18 cellular contexts compared by ENCODE assay signal in the genomic region with DNA sequence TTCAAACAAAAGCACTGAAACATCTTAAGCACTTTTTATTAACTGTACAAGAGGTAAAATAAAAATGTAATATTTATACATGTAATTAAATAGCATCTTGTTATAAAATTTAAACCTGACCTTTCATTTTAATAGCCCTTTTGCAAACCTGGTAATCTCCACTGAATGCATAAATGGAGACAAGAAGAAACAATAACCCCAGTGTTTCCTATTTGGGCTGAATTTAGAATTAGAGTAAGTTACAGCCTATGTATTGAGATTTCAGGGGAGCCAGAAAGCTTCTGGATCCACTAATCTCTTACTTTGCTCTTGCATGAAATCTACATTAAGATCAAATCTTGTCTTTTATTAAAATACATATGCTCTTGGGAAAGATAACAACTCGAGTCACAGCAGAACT.
DNase-seq lines count a peak whose midpoint lies in the region; ATAC-seq and TF ChIP-seq lines count a peak whose summit lies in the region.
"Had no signal": no experiment of that assay in that cellular context is flagged by ENCODE, and none has a peak within 500 bp of the region (broad histone marks: within the 10 kb centered on the region; RNA-seq: fewer than 3 reads in every experiment).

No MANE protein-coding gene starts in this region.

- H3K9me3 ChIP-seq in PC-9 (ENCODE audit: insufficient read depth, low read depth), result no peaks in the 10 kb centered on the region
- H3K9me3 ChIP-seq in CD8-positive, alpha-beta memory T cell (ENCODE audit: low read length), result no peaks in the 10 kb centered on the region
- H3K9me3 ChIP-seq: HAP-1, SJSA1 had no signal

- POLR2A ChIA-PET in PC-9 (lab: Charles Lee; ENCODE audit: unreplicated experiment), result interaction anchor here (0.6 kb wide), 1 partner anchor 364 kb away, joined by 8 read pairs; no protein-coding TSS in a partner anchor
- POLR2A ChIA-PET in CD8-positive, alpha-beta memory T cell (lab: Charles Lee), result no interaction called here

- CTCF ChIA-PET in PC-9 (lab: Charles Lee), result no interaction called here
- CTCF ChIA-PET in activated CD8-positive, alpha-beta memory T cell treated with anti-CD3 and anti-CD28 coated beads, Interleukin-2, amount 10 ng/mL, durations not matched to agents 7 days and 5 days (lab: Charles Lee), result no interaction called here
- CTCF ChIA-PET in CD8-positive, alpha-beta memory T cell (lab: Charles Lee), result no interaction called here

- H3K27me3 ChIP-seq in PC-9 (ENCODE audit: insufficient read depth, low read depth), result no peaks in the 10 kb centered on the region
- H3K27me3 ChIP-seq in CD8-positive, alpha-beta memory T cell (ENCODE audit: insufficient read depth, low read length, poor library complexity, severe bottlenecking), result no peaks in the 10 kb centered on the region
- H3K27me3 ChIP-seq: SJSA1 had no signal

- ATAC-seq in GM19351 (IDR thresholded peaks at IDR 0.05; ENCODE audit: unreplicated experiment), result no peak
- no peak for ATAC-seq in activated CD8-positive, alpha-beta memory T cell treated with anti-CD3 and anti-CD28 coated beads, Interleukin-2, amount 10 ng/mL, durations not matched to agents 7 days and 5 days

- no peaks in the 10 kb centered on the region for H3K27me3 Mint-ChIP-seq in activated CD8-positive, alpha-beta memory T cell treated with anti-CD3 and anti-CD28 coated beads, Interleukin-2, amount 10 ng/mL, durations not matched to agents 7 days and 5 days
- no peaks in the 10 kb centered on the region for H3K27me3 Mint-ChIP-seq in CD8-positive, alpha-beta memory T cell

- no peaks in the 10 kb centered on the region for H3K4me1 Mint-ChIP-seq in activated CD8-positive, alpha-beta memory T cell treated with anti-CD3 and anti-CD28 coated beads, Interleukin-2, amount 10 ng/mL, durations not matched to agents 7 days and 5 days
- H3K4me1 Mint-ChIP-seq in CD8-positive, alpha-beta memory T cell, result no peaks in the 10 kb centered on the region
- H3K4me1 Mint-ChIP-seq: CD14-positive monocyte had no signal

- BruUV-seq in PC-9 (replicated peaks; lab: Mats Ljungman, UMichigan), result no TSS peak

- no peak for TF ChIP-seq CTCF in PC-9 (conservative IDR thresholded peaks at IDR 0.05)

- H3K79me2 ChIP-seq in PC-9 (ENCODE audit: low read depth), result no peaks in the 10 kb centered on the region

- DNase-seq in COLO829 (ENCODE audit: low spot score) (peak; percentile 56), PC-9 (no peak), epithelial cell of prostate (ENCODE audit: low read depth, low spot score) (no peak), pons (ENCODE audit: low spot score) (peak; percentile 73), DMS153 (lab: John Stamatoyannopoulos, UW) (no peak)
- DNase-seq in activated CD8-positive, alpha-beta memory T cell treated with anti-CD3 and anti-CD28 coated beads, Interleukin-2, amount 10 ng/mL, durations not matched to agents 7 days and 5 days, result no peak
- no peak for DNase-seq in CD8-positive, alpha-beta memory T cell
- DNase-seq: AML-193, DMS79, KBM-7, NCI-H1417 treated with DMSO at 0.1 percent for 48 hours, NCI-H2029, NCI-H2171 treated with DMSO at 0.1 percent for 48 hours, NCI-H446 treated with DMSO at 0.1 percent for 48 hours had no signal

- peak overlapping the region; percentile 42 for H3K4me2 ChIP-seq in PC-9

- H3K4me1 ChIP-seq in PC-9 (replicated peaks; ENCODE audit: insufficient read depth), result peaks cover 7% of the 10 kb centered on the region
- no peaks in the 10 kb centered on the region for H3K4me1 ChIP-seq in CD8-positive, alpha-beta memory T cell (ENCODE audit: insufficient read depth, low read length)
- H3K4me1 ChIP-seq: SJSA1 had no signal

- H3K9me2 ChIP-seq in PC-9 (ENCODE audit: insufficient read depth), result no peaks in the 10 kb centered on the region

- intact Hi-C loops in PC-9 (cut with micrococcal nuclease; ENCODE audit: unreplicated experiment), result no loop called here

- H2AFZ ChIP-seq in PC-9, result no peak overlapping the region

- H3K27ac Mint-ChIP-seq in activated CD8-positive, alpha-beta memory T cell treated with anti-CD3 and anti-CD28 coated beads, Interleukin-2, amount 10 ng/mL, durations not matched to agents 7 days and 5 days, result no peak overlapping the region
- no peak overlapping the region for H3K27ac Mint-ChIP-seq in CD8-positive, alpha-beta memory T cell
- H3K27ac Mint-ChIP-seq: CD14-positive monocyte had no signal

- H3K4me3 ChIP-seq in PC-9, result no peak overlapping the region
- H3K4me3 ChIP-seq in CD8-positive, alpha-beta memory T cell (ENCODE audit: low read length), result no peak overlapping the region
- H3K4me3 ChIP-seq: HAP-1, SJSA1 had no signal

- no peaks in the 10 kb centered on the region for H4K20me1 ChIP-seq in PC-9 (ENCODE audit: insufficient read depth)

- H3K4me3 Mint-ChIP-seq in activated CD8-positive, alpha-beta memory T cell treated with anti-CD3 and anti-CD28 coated beads, Interleukin-2, amount 10 ng/mL, durations not matched to agents 7 days and 5 days, result no peak overlapping the region
- no peak overlapping the region for H3K4me3 Mint-ChIP-seq in CD8-positive, alpha-beta memory T cell
- H3K4me3 Mint-ChIP-seq: CD14-positive monocyte had no signal

- H3K27ac ChIP-seq in PC-9, result peak overlapping the region; percentile 69
- H3K27ac ChIP-seq in epithelial cell of prostate, result peak overlapping the region; percentile 95
- no peak overlapping the region for H3K27ac ChIP-seq in CD8-positive, alpha-beta memory T cell (ENCODE audit: low read depth, low read length)
- H3K27ac ChIP-seq: SJSA1 had no signal

- H3K36me3 ChIP-seq in PC-9 (ENCODE audit: low read depth), result no peaks in the 10 kb centered on the region
- H3K36me3 ChIP-seq in CD8-positive, alpha-beta memory T cell (ENCODE audit: insufficient read depth, low read length), result no peaks in the 10 kb centered on the region
- H3K36me3 ChIP-seq: HAP-1, SJSA1 had no signal

- no peaks in the 10 kb centered on the region for H3K36me3 Mint-ChIP-seq in activated CD8-positive, alpha-beta memory T cell treated with anti-CD3 and anti-CD28 coated beads, Interleukin-2, amount 10 ng/mL, durations not matched to agents 7 days and 5 days
- no peaks in the 10 kb centered on the region for H3K36me3 Mint-ChIP-seq in CD8-positive, alpha-beta memory T cell
- H3K36me3 Mint-ChIP-seq: CD14-positive monocyte had no signal

- H3K9me3 Mint-ChIP-seq in activated CD8-positive, alpha-beta memory T cell treated with anti-CD3 and anti-CD28 coated beads, Interleukin-2, amount 10 ng/mL, durations not matched to agents 7 days and 5 days (ENCODE audit: low read depth), result peaks cover 13% of the 10 kb centered on the region
- H3K9me3 Mint-ChIP-seq in CD8-positive, alpha-beta memory T cell, result peaks cover 4 to 21% (median 10%) of the 10 kb centered on the region in 5 donors

- H3F3A ChIP-seq in PC-9 (ENCODE audit: insufficient read depth, low read depth), result 0 out of 2 replicates have a peak, but pooled peaks cover 5% of the 10 kb centered on the region

Comparison
In these comparisons a context has a peak if more than half of its experiments do, and no peak if none do; other contexts are left out.
1. DNase-seq: peak in COLO829 (single experiment) and pons (single experiment); none in PC-9 (0 of 2), epithelial cell of prostate (single experiment), DMS153 (single experiment), activated CD8-positive, alpha-beta memory T cell treated with anti-CD3 and anti-CD28 coated beads, Interleukin-2, amount 10 ng/mL, durations not matched to agents 7 days and 5 days (single experiment) and CD8-positive, alpha-beta memory T cell (0 of 5).